ENCODE assay signal across 9 cellular contexts in genomic region chr9:124551472-124552339, GRCh38. TPM values are rescaled to one million over a fixed set of nuclear protein-coding genes. Genes with fewer than 3 reads are reported as not detected.
DNase-seq lines count a peak whose midpoint lies in the region; ATAC-seq and TF ChIP-seq lines count a peak whose summit lies in the region.
"Had no signal": no experiment of that assay in that cellular context is flagged by ENCODE, and none has a peak within 500 bp of the region (broad histone marks: within the 10 kb centered on the region; RNA-seq: fewer than 3 reads in every experiment).

No MANE protein-coding gene starts in this region.

- H3K27ac ChIP-seq in HUES48 (ENCODE audit: low read depth, low read length) (peak overlapping the region; percentile 45), transverse colon (no peak overlapping the region)

- TF ChIP-seq EP300 in transverse colon (IDR thresholded peaks at IDR 0.05; ENCODE audit: low read depth): no peak

- peak; percentile 42 to 58 (median 54) for TF ChIP-seq CTCF in transverse colon (IDR thresholded peaks at IDR 0.05)

- peak; percentile 2 for DNase-seq in DMS79 treated with DMSO at 0.1 percent for 48 hours (lab: John Stamatoyannopoulos, UW)
- DNase-seq in DMS79 (lab: John Stamatoyannopoulos, UW): no peak
- peak; percentile 43 for DNase-seq in SK-N-DZ (ENCODE audit: low spot score)
- peak; percentile 27 to 51 for DNase-seq in dermis microvascular lymphatic vessel endothelial cell (ENCODE audit: low read depth in 2 of 2)
- DNase-seq in medulla oblongata (ENCODE audit: extremely low spot score): peak; percentile 69
- peak; percentile 42 for DNase-seq in transverse colon

- H3K4me1 ChIP-seq in HUES48 (ENCODE audit: control insufficient read depth, insufficient read depth, low read length) (peaks cover 6% of the 10 kb centered on the region), transverse colon (peaks cover 5 to 23% (median 7%) of the 10 kb centered on the region in 4 donors)

- peaks cover 5% of the 10 kb centered on the region; the same call in 1 of the 2 replicates for H3K36me3 ChIP-seq in HUES48 (ENCODE audit: control insufficient read depth, insufficient read depth, low read length)
- H3K36me3 ChIP-seq in transverse colon: no peaks in the 10 kb centered on the region

- H3K9ac ChIP-seq in HUES48 (ENCODE audit: low read depth, low read length): no peak overlapping the region

- no peak for TF ChIP-seq POLR2A in transverse colon (IDR thresholded peaks at IDR 0.05)

- 0 to 10% methylated on average over 1 to 4 of the region's 4 CpGs for WGBS in transverse colon (ENCODE audit: low coverage in 1 of 2), 2 donors

- H3K4me3 ChIP-seq in HUES48 (ENCODE audit: low read depth, low read length): no peak overlapping the region
- H3K4me3 ChIP-seq in transverse colon: no peak overlapping the region
- H3K4me3 ChIP-seq: BLaER1 treated with 17β-estradiol and CSF1 and Interleukin-3, amounts not matched to agents 10 nM and 100 nM had no signal

- H3K9me3 ChIP-seq in HUES48 (ENCODE audit: control insufficient read depth, insufficient read depth, low read length): no peaks in the 10 kb centered on the region
- no peaks in the 10 kb centered on the region for H3K9me3 ChIP-seq in transverse colon
- H3K9me3 ChIP-seq: BLaER1 treated with 17β-estradiol and CSF1 and Interleukin-3, amounts not matched to agents 10 nM and 100 nM had no signal

- in situ Hi-C loops in transverse colon (cut with MboI; ENCODE audit: low pct_ligation_motif_present in 1 of 4, low pct_unique_long_range_greater_than_20kb in 1 of 4, low sequenced_read_pairs in 3 of 4): no loop called here

- ATAC-seq in HG03442 (IDR thresholded peaks at IDR 0.05; ENCODE audit: unreplicated experiment): no peak

- H3K27me3 ChIP-seq in HUES48 (ENCODE audit: control insufficient read depth, insufficient read depth, low read length): no peaks in the 10 kb centered on the region
- no peaks in the 10 kb centered on the region for H3K27me3 ChIP-seq in transverse colon
- H3K27me3 ChIP-seq: BLaER1 treated with 17β-estradiol and CSF1 and Interleukin-3, amounts not matched to agents 10 nM and 100 nM had no signal

- intact Hi-C loops in transverse colon (cut with DNase I; ENCODE audit: low total_unique reads): loop anchor here (2.0 kb wide), 1 partner anchor 55 kb away; no protein-coding TSS in a partner anchor

RNA-seq across cellular contexts. Expression of gene NR5A1, which starts 44.5 kb away (rescaled TPM):
- 1.4 and 2.7 TPM in 2 replicates for polyA plus RNA-seq in SK-N-DZ (2014; cell fraction: cytosol; rRNA removed)
- polyA plus RNA-seq in SK-N-DZ (2014; cell fraction: nucleus; rRNA removed): 0.65 and 1.0 TPM in 2 replicates
- total RNA-seq in dermis microvascular lymphatic vessel endothelial cell (not detected in 2 replicates), transverse colon (not detected)
